In the genomic region with DNA sequence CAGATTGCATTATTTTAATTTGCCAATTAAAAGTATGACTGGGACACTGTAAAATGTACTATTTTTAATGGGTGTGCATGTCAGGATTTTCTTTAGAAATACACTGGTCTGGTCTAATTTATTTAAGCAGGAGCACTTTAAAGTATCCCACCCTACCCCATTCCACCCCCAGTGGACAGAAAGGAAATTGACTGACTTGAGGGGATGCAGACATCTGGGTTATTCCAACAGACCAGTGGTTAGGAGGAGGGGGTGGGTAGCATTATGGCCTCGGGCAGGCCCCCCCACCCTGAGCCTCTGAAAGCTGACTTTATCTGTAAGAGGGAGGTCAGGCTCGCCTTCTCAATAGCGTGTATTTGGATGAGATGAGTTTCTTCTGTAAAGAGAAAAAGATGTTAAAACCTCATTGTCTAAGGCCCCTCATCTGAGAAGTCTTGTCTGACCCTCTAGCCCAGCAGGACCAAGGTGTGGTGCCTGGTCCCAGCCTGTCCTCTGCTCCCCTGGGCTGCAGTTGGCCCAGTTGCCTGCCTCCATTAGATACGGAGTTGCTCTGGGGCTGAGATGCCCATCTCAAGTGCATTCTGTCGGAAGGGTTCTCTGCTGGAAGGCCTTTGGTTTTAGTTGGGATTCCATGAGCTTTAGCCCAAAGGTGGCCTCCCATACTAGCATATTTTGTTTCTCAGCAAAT, we compare ENCODE assay signal across 11 cellular contexts. TPM values are rescaled to one million over a fixed set of nuclear protein-coding genes. Genes with fewer than 3 reads are reported as not detected.
DNase-seq lines count a peak whose midpoint lies in the region; ATAC-seq and TF ChIP-seq lines count a peak whose summit lies in the region.
"Had no signal": no experiment of that assay in that cellular context is flagged by ENCODE, and none has a peak within 500 bp of the region (broad histone marks: within the 10 kb centered on the region; RNA-seq: fewer than 3 reads in every experiment).

No MANE protein-coding gene starts in this region.

- peaks cover 60% of the 10 kb centered on the region for H3K36me3 Mint-ChIP-seq in activated T-cell treated with anti-CD3 and anti-CD28 coated beads, Interleukin-2, amount 50 U/mL, for 4 hours (ENCODE audit: insufficient read depth)

- H3K4me1 ChIP-seq in duodenal mucosa (ENCODE audit: control insufficient read depth in 1 of 2, insufficient read depth in 2 of 2, low read length in 2 of 2) (peaks cover 60 to 74% of the 10 kb centered on the region in 2 donors), smooth muscle cell (ENCODE audit: low read depth) (peaks cover 11% of the 10 kb centered on the region)

- H3K27me3 Mint-ChIP-seq in activated T-cell treated with anti-CD3 and anti-CD28 coated beads, Interleukin-2, amount 50 U/mL, for 4 hours (ENCODE audit: low read depth): peaks cover 2% of the 10 kb centered on the region

- H2AFZ ChIP-seq in smooth muscle cell (ENCODE audit: low read depth): no peak overlapping the region

- peaks cover 49% of the 10 kb centered on the region for H3F3A ChIP-seq in smooth muscle cell (ENCODE audit: low read depth)

- H3K4me1 Mint-ChIP-seq in activated T-cell treated with anti-CD3 and anti-CD28 coated beads, Interleukin-2, amount 50 U/mL, for 4 hours (ENCODE audit: low read depth): peaks cover 32% of the 10 kb centered on the region

- H3K9me3 ChIP-seq in duodenal mucosa (ENCODE audit: control insufficient read depth in 1 of 2, low read length in 2 of 2) (no peaks in the 10 kb centered on the region), smooth muscle cell (replicated peaks; ENCODE audit: low read depth) (no peaks in the 10 kb centered on the region)

- H4K20me1 ChIP-seq in smooth muscle cell (ENCODE audit: low read depth): peaks cover 86% of the 10 kb centered on the region

- peaks cover 68 to 78% of the 10 kb centered on the region in 2 donors for H3K36me3 ChIP-seq in duodenal mucosa (ENCODE audit: control insufficient read depth in 1 of 2, insufficient read depth in 2 of 2, low read length in 2 of 2)
- peaks cover 3% of the 10 kb centered on the region for H3K36me3 ChIP-seq in smooth muscle cell (ENCODE audit: low read depth)

- ATAC-seq in activated T-cell treated with anti-CD3 and anti-CD28 coated beads, Interleukin-2, amount 50 U/mL, for 4 hours: no peak
- ATAC-seq in activated CD4-positive, CD25-positive, alpha-beta regulatory T cell treated with anti-CD3 and anti-CD28 coated beads, Interleukin-2, amount 50 U/mL, for 24 hours: no peak

- no peaks in the 10 kb centered on the region for H3K27me3 ChIP-seq in duodenal mucosa (ENCODE audit: control insufficient read depth in 1 of 2, insufficient read depth in 2 of 2, low read length in 2 of 2)
- no peaks in the 10 kb centered on the region for H3K27me3 ChIP-seq in smooth muscle cell (ENCODE audit: low read depth)

- H3K4me2 ChIP-seq in smooth muscle cell: no peak overlapping the region

- H3K4me3 Mint-ChIP-seq in activated T-cell treated with anti-CD3 and anti-CD28 coated beads, Interleukin-2, amount 50 U/mL, for 4 hours: peak overlapping the region; percentile 38

- H3K9ac ChIP-seq in duodenal mucosa (ENCODE audit: low read depth in 1 of 2, low read length in 2 of 2): peak overlapping the region; percentile 16 to 91
- no peak overlapping the region for H3K9ac ChIP-seq in smooth muscle cell (ENCODE audit: low read depth)

- no peak overlapping the region for H3K4me3 ChIP-seq in LNCaP clone FGC (ENCODE audit: low read depth, low read length)
- peak overlapping the region in 1 of 2 donors; percentile 34 for H3K4me3 ChIP-seq in duodenal mucosa (ENCODE audit: low read depth in 1 of 2, low read length in 2 of 2)
- H3K4me3 ChIP-seq in smooth muscle cell: no peak overlapping the region

- WGBS in smooth muscle cell (ENCODE audit: low lambda C conversion rate): 89% methylated on average over 5 of the region's 5 CpGs

- no peaks in the 10 kb centered on the region for H3K9me3 Mint-ChIP-seq in activated T-cell treated with anti-CD3 and anti-CD28 coated beads, Interleukin-2, amount 50 U/mL, for 4 hours

- H3K27ac ChIP-seq in duodenal mucosa (ENCODE audit: low read depth, low read length): peak overlapping the region; percentile 84
- peak overlapping the region; percentile 15 for H3K27ac ChIP-seq in smooth muscle cell (ENCODE audit: low read depth)

- DNase-seq in activated T-cell treated with anti-CD3 and anti-CD28 coated beads, Interleukin-2, amount 50 U/mL, for 4 hours: no peak
- DNase-seq in activated T-cell treated with anti-CD3 and anti-CD28 coated beads, Interleukin-2, amount 50 U/mL, for 1 hour: no peak
- DNase-seq in LNCaP clone FGC (ENCODE audit: low read depth): no peak
- DNase-seq in smooth muscle cell (lab: John Stamatoyannopoulos, UW; ENCODE audit: unreplicated experiment): no peak
- no peak for DNase-seq in NCI-H510A (lab: John Stamatoyannopoulos, UW)
- no peak for DNase-seq in T-helper 2 cell
- DNase-seq: MV-4-11 had no signal

- TF ChIP-seq CTCF in LNCaP clone FGC (IDR thresholded peaks at IDR 0.05; ENCODE audit: control insufficient read depth, extremely low read depth, insufficient read depth) (peak; percentile 5; the same call in 1 of the 2 replicates), smooth muscle cell (IDR thresholded peaks at IDR 0.05; ENCODE audit: borderline replicate concordance, insufficient read depth, poor library complexity, severe bottlenecking) (no peak)

- H3K79me2 ChIP-seq in smooth muscle cell (ENCODE audit: low read depth): peaks cover 51% of the 10 kb centered on the region

RNA-seq across cellular contexts. Expression of gene HNRNPAB, which starts 4.4 kb away (rescaled TPM):
- 100 to 1,000 TPM; 646 to 699 (median 679) TPM for total RNA-seq in activated T-cell treated with anti-CD3 and anti-CD28 coated beads, Interleukin-2, amount 50 U/mL, for 4 hours
- 79.3 and 83.0 TPM in 2 replicates for total RNA-seq in smooth muscle cell
- 169 and 170 TPM in 2 replicates for polyA plus RNA-seq in smooth muscle cell

RNA-seq across cellular contexts. Expression of gene GMCL2, which starts 21.5 kb away (rescaled TPM):
- total RNA-seq in activated T-cell treated with anti-CD3 and anti-CD28 coated beads, Interleukin-2, amount 50 U/mL, for 4 hours: not detected
- total RNA-seq in smooth muscle cell: 0.13 and 0.22 TPM in 2 replicates
- not detected in 2 replicates for polyA plus RNA-seq in smooth muscle cell
- total RNA-seq: endothelial cell of umbilical vein, left colon had no signal
- polyA plus RNA-seq: endothelial cell of umbilical vein had no signal

RNA-seq across cellular contexts. Expression of gene PHYKPL, which starts 23.9 kb away (rescaled TPM):
- 10 to 100 TPM; 46.7 to 53.2 (median 49.7) TPM for total RNA-seq in activated T-cell treated with anti-CD3 and anti-CD28 coated beads, Interleukin-2, amount 50 U/mL, for 4 hours
- 15.7 and 17.1 TPM in 2 replicates for total RNA-seq in smooth muscle cell
- 27.8 and 34.2 TPM in 2 replicates for polyA plus RNA-seq in smooth muscle cell

RNA-seq across cellular contexts. Expression of gene NHP2, which starts 55.0 kb away (rescaled TPM):
- 100 to 1,000 TPM; 373 to 417 (median 409) TPM for total RNA-seq in activated T-cell treated with anti-CD3 and anti-CD28 coated beads, Interleukin-2, amount 50 U/mL, for 4 hours
- total RNA-seq in smooth muscle cell: 162 and 324 TPM in 2 replicates
- polyA plus RNA-seq in smooth muscle cell: 166 and 167 TPM in 2 replicates
